16 cellular contexts compared by ENCODE assay signal in the genomic region with DNA sequence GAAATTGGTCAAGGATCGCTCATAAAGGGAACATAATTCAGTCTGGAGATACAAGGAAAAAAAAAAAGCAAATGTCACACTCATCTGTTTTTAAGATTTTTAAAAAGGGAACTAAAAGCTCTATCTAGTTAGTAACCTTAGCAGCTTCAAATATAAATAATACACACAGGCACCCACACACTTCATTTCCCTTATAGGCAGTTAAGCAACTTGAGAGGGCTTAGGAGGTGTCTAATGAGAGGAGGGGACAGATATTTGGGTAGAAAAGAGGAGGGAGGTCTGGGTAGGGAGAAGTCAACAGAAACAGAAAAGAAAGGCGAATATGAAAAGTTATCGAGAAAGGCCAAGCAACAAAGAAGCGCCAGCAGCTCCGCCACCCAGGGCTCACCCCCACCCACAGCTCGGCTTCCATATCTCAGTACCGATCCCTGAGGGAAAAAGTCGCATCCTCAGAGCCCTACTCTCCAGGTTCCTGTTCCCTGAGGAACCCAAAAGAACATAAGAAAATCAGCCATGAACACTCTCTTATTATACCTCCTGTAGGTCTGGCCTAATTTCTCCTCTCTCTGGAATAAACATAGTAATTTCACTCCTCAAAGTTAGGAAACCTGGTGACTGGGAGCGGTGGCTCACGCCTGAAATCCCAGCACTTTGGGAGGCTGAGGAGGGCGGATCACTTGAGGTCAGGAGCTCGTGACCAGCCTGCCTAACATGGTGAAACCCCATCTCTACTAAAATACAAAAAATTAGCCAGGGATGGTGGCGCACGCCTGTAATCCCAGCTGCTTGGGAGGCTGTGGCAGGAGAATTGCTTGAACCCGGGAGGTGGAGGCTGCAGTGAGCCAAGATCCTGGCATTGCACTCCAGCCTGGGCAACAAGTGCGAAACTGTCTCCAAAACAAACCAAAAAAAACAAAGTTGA.
DNase-seq lines count a peak whose midpoint lies in the region; ATAC-seq and TF ChIP-seq lines count a peak whose summit lies in the region.
"Had no signal": no experiment of that assay in that cellular context is flagged by ENCODE, and none has a peak within 500 bp of the region (broad histone marks: within the 10 kb centered on the region; RNA-seq: fewer than 3 reads in every experiment).

No MANE protein-coding gene starts in this region.

- peaks cover 71% of the 10 kb centered on the region for H3K4me1 Mint-ChIP-seq in CD14-positive monocyte
- H3K4me1 Mint-ChIP-seq: activated naive CD4-positive, alpha-beta T cell treated with anti-CD3 and anti-CD28 coated beads, Interleukin-2, amount 10 ng/mL, durations not matched to agents 7 days and 5 days had no signal

- peaks cover 0 to 2% (median 0%) of the 10 kb centered on the region in 3 donors for H3K27me3 ChIP-seq in gastrocnemius medialis

- no peaks in the 10 kb centered on the region for H3K9me3 ChIP-seq in gastrocnemius medialis

- no peak for TF ChIP-seq POLR2A in gastrocnemius medialis (IDR thresholded peaks at IDR 0.05)

- DNase-seq in CD14-positive monocyte (ENCODE audit: low spot score): no peak
- peak; percentile 24 for DNase-seq in left kidney (ENCODE audit: low read depth, low spot score)
- DNase-seq in gastrocnemius medialis: no peak
- no peak for DNase-seq in T-helper 9 cell
- no peak for DNase-seq in GM20000 (ENCODE audit: low spot score)
- DNase-seq: ACHN; activated CD4-positive, alpha-beta T cell treated with anti-CD3 and anti-CD28 coated beads for 48 hours; activated naive CD4-positive, alpha-beta T cell treated with anti-CD3 and anti-CD28 coated beads, Interleukin-2, amount 10 ng/mL, durations not matched to agents 7 days and 5 days; activated T-cell treated with anti-CD3 and anti-CD28 coated beads for 4 hours; NCI-H1930; NCI-H524 treated with DMSO at 0.1 percent for 48 hours; T-helper 1 cell had no signal

- peaks cover 0 to 3% (median 0%) of the 10 kb centered on the region in 7 donors for H3K9me3 Mint-ChIP-seq in CD14-positive monocyte
- H3K9me3 Mint-ChIP-seq: activated naive CD4-positive, alpha-beta T cell treated with anti-CD3 and anti-CD28 coated beads, Interleukin-2, amount 10 ng/mL, durations not matched to agents 7 days and 5 days had no signal

- no peaks in the 10 kb centered on the region for H3K36me3 ChIP-seq in gastrocnemius medialis

- in situ Hi-C loops in gastrocnemius medialis (cut with MboI; ENCODE audit: low sequenced_read_pairs in 4 of 4): loop anchor here in 1 of 4 donors (25.0 kb wide), 1 partner anchor 163 kb away; no protein-coding TSS in a partner anchor

- peaks cover 0 to 1% (median 0%) of the 10 kb centered on the region in 3 donors for H3K27me3 Mint-ChIP-seq in CD14-positive monocyte (ENCODE audit: low read depth in 3 of 3)
- H3K27me3 Mint-ChIP-seq: activated naive CD4-positive, alpha-beta T cell treated with anti-CD3 and anti-CD28 coated beads, Interleukin-2, amount 10 ng/mL, durations not matched to agents 7 days and 5 days had no signal

- TF ChIP-seq CTCF in CD14-positive monocyte (IDR thresholded peaks at IDR 0.05) (no peak), VCaP (conservative IDR thresholded peaks at IDR 0.05) (no peak), gastrocnemius medialis (IDR thresholded peaks at IDR 0.05 in 4 of 5, conservative IDR thresholded peaks at IDR 0.05 in 1 of 5) (no peak), GM20000 (IDR thresholded peaks at IDR 0.05; ENCODE audit: extremely low read depth, missing control alignments) (no peak)

- peak overlapping the region in 1 of 2 donors; percentile 44 for H3K4me3 Mint-ChIP-seq in CD14-positive monocyte
- H3K4me3 Mint-ChIP-seq: activated naive CD4-positive, alpha-beta T cell treated with anti-CD3 and anti-CD28 coated beads, Interleukin-2, amount 10 ng/mL, durations not matched to agents 7 days and 5 days had no signal

- no peak overlapping the region for H3K4me3 ChIP-seq in gastrocnemius medialis

- peaks cover 0 to 3% of the 10 kb centered on the region in 2 donors for H3K4me1 ChIP-seq in gastrocnemius medialis

- peaks cover 44 to 81% of the 10 kb centered on the region in 2 donors for H3K36me3 Mint-ChIP-seq in CD14-positive monocyte
- H3K36me3 Mint-ChIP-seq: activated naive CD4-positive, alpha-beta T cell treated with anti-CD3 and anti-CD28 coated beads, Interleukin-2, amount 10 ng/mL, durations not matched to agents 7 days and 5 days had no signal

- intact Hi-C loops in CD14-positive monocyte (cut with micrococcal nuclease): loop anchor here in 1 of 2 donors (5.0 kb wide), 1 partner anchor 88 kb away; no protein-coding TSS in a partner anchor
- intact Hi-C loops in gastrocnemius medialis (cut with DNase I; ENCODE audit: low total_unique reads): loop anchor here (10.0 kb wide), 1 partner anchor 150 kb away; no protein-coding TSS in a partner anchor

- ATAC-seq in gastrocnemius medialis (no peak), GM19351 (IDR thresholded peaks at IDR 0.05; ENCODE audit: unreplicated experiment) (no peak)
- no peak for ATAC-seq in activated CD4-positive, CD25-positive, alpha-beta regulatory T cell treated with anti-CD3 and anti-CD28 coated beads, Interleukin-2, amount 50 U/mL, for 24 hours
- ATAC-seq: left lobe of liver had no signal

- peak overlapping the region; percentile 34 for H3K27ac ChIP-seq in VCaP
- H3K27ac ChIP-seq in gastrocnemius medialis: peak overlapping the region; percentile 8 to 56 (median 43)

- peak overlapping the region; percentile 82 to 97 (median 92) for H3K27ac Mint-ChIP-seq in CD14-positive monocyte
- H3K27ac Mint-ChIP-seq: activated naive CD4-positive, alpha-beta T cell treated with anti-CD3 and anti-CD28 coated beads, Interleukin-2, amount 10 ng/mL, durations not matched to agents 7 days and 5 days had no signal
